ENCODE assay signal across 15 cellular contexts in the genomic region with DNA sequence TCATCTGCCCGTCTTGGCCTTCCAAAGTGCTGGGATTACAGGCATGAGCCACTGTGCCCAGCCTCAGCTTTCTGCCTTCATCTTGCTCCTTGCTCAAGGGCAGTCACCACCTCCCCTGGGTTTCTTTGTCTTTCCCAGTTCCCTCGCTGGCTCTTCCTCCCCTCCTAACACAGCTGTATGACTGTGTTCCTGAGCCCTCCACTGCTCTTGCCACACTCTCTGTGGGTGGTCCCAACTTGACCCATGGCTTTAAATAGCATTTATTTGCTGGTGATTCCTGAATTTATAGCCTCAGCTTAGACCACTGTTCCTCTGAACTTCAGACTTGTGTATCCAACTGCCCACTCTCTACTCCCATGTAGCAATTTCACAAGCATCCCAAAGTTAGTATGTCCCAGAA.
A peak's percentile ranks its signal among the peaks of the same experiment; 100 is the strongest.
DNase-seq lines count a peak whose midpoint lies in the region; ATAC-seq and TF ChIP-seq lines count a peak whose summit lies in the region.
"Had no signal": no experiment of that assay in that cellular context is flagged by ENCODE, and none has a peak within 500 bp of the region (broad histone marks: within the 10 kb centered on the region; RNA-seq: fewer than 3 reads in every experiment).

No MANE protein-coding gene starts in this region.

- no peaks in the 10 kb centered on the region for H3K4me1 ChIP-seq in HEK293 (ENCODE audit: control insufficient read depth, insufficient read depth, low read length)
- peaks cover 0 to 1% of the 10 kb centered on the region in 2 experiments for H3K4me1 ChIP-seq in trophoblast cell (ENCODE audit: control insufficient read depth in 1 of 2, insufficient read depth in 2 of 2, low read length in 2 of 2)

- no peak for ATAC-seq in HG03108 (IDR thresholded peaks at IDR 0.05; ENCODE audit: unreplicated experiment)
- no peak for ATAC-seq in WTC11
- ATAC-seq: HCT116, HepG2 had no signal

- no peak overlapping the region for H3K18ac ChIP-seq in trophoblast cell (ENCODE audit: low read length)

- no peak overlapping the region for H2BK12ac ChIP-seq in trophoblast cell (ENCODE audit: low read length)

- H3K27ac ChIP-seq in HEK293 (ENCODE audit: extremely low read depth, low read depth, low read length): no peak overlapping the region
- no peak overlapping the region for H3K27ac ChIP-seq in trophoblast cell (ENCODE audit: low read depth, low read length)
- H3K27ac ChIP-seq: BLaER1 treated with 17β-estradiol and CSF1 and Interleukin-3, amounts not matched to agents 10 nM and 100 nM had no signal

- in situ Hi-C loops in ACHN (cut with HindIII; ENCODE audit: low pct_ligation_motif_present, low pct_unique_long_range_greater_than_20kb, low sequenced_read_pairs): no loop called here

- H3K36me3 Mint-ChIP-seq in WTC11: peaks cover 15% of the 10 kb centered on the region
- H3K36me3 Mint-ChIP-seq: CD4-positive, CD25-positive, alpha-beta regulatory T cell had no signal

- H2AK5ac ChIP-seq in trophoblast cell (ENCODE audit: low read length): no peak overlapping the region

- WGBS in trophoblast cell (ENCODE audit: extremely low coverage, insufficient coverage, insufficient read length): no CpG with 5 or more reads among the region's 2 CpGs

- no peak overlapping the region for H4K8ac ChIP-seq in trophoblast cell (ENCODE audit: low read depth, low read length)

- H3K23ac ChIP-seq in trophoblast cell (ENCODE audit: low read length): no peak overlapping the region

- peak; percentile 42 for DNase-seq in fibroblast of villous mesenchyme (ENCODE audit: low read depth)
- DNase-seq in left kidney (ENCODE audit: low read depth, low spot score): peak; percentile 76
- no peak for DNase-seq in trophoblast cell
- no peak for DNase-seq in SIG-M5 treated with dmso at 0.1 percent for 504 hours (lab: John Stamatoyannopoulos, UW; ENCODE audit: unreplicated experiment)
- no peak for DNase-seq in ACHN
- DNase-seq in WTC11 (ENCODE audit: low spot score): no peak
- DNase-seq: 8988T; CD4-positive, CD25-positive, alpha-beta regulatory T cell; DMS53; GF-D8 had no signal

- POLR2A ChIA-PET in HEK293 (lab: Yijun Ruan, JAX): no interaction called here
- POLR2A ChIA-PET in WTC11 (lab: Charles Lee): no interaction called here

- no peaks in the 10 kb centered on the region for H3K79me2 ChIP-seq in trophoblast cell (ENCODE audit: control insufficient read depth, insufficient read depth, low read length, poor library complexity)

- H3K79me1 ChIP-seq in trophoblast cell (ENCODE audit: low read length): peaks cover under 1% of the 10 kb centered on the region

- H3K4me3 Mint-ChIP-seq in WTC11: no peak overlapping the region
- H3K4me3 Mint-ChIP-seq: CD4-positive, CD25-positive, alpha-beta regulatory T cell had no signal

- H3K4me3 ChIP-seq in HEK293 (ENCODE audit: low read depth, low read length) (no peak overlapping the region), fibroblast of villous mesenchyme (ENCODE audit: low read depth, low read length) (no peak overlapping the region), trophoblast cell (ENCODE audit: low read depth, low read length) (no peak overlapping the region)
- H3K4me3 ChIP-seq: BLaER1 treated with 17β-estradiol and CSF1 and Interleukin-3, amounts not matched to agents 10 nM and 100 nM had no signal

- no peak overlapping the region for H3K4me2 ChIP-seq in trophoblast cell (ENCODE audit: low read length)
- H3K4me2 ChIP-seq: BLaER1 treated with 17β-estradiol and CSF1 and Interleukin-3, amounts not matched to agents 10 nM and 100 nM had no signal

- no peak overlapping the region for H3K4ac ChIP-seq in trophoblast cell (ENCODE audit: low read depth, low read length)

- no peak overlapping the region for H3K14ac ChIP-seq in trophoblast cell (ENCODE audit: low read length)

- H2BK5ac ChIP-seq in trophoblast cell (ENCODE audit: low read depth, low read length, poor library complexity): no peak overlapping the region

- peaks cover 8% of the 10 kb centered on the region for H3K4me1 Mint-ChIP-seq in WTC11
- H3K4me1 Mint-ChIP-seq: CD4-positive, CD25-positive, alpha-beta regulatory T cell had no signal

- H2BK120ac ChIP-seq in trophoblast cell (ENCODE audit: insufficient read depth, low read length, poor library complexity): no peak overlapping the region

- CTCF ChIA-PET in HEK293 (lab: Yijun Ruan, JAX): no interaction called here
- CTCF ChIA-PET in WTC11 (lab: Charles Lee): interaction anchor here (0.5 kb wide), 1 partner anchor 866 kb away, joined by 6 read pairs; no protein-coding TSS in a partner anchor

- H3K36me3 ChIP-seq in HEK293 (ENCODE audit: control insufficient read depth in 2 of 2, insufficient read depth in 1 of 2, low read length in 2 of 2) (no peaks in the 10 kb centered on the region), trophoblast cell (ENCODE audit: control insufficient read depth in 1 of 2, insufficient read depth in 2 of 2, low read length in 2 of 2) (no peaks in the 10 kb centered on the region)

- H3K9ac ChIP-seq in trophoblast cell (ENCODE audit: low read length): no peak overlapping the region
- H3K9ac ChIP-seq: BLaER1 treated with 17β-estradiol and CSF1 and Interleukin-3, amounts not matched to agents 10 nM and 100 nM had no signal

- H3K27ac Mint-ChIP-seq in WTC11: no peak overlapping the region
- H3K27ac Mint-ChIP-seq: CD4-positive, CD25-positive, alpha-beta regulatory T cell had no signal

- peaks cover 5% of the 10 kb centered on the region for H3K27me3 Mint-ChIP-seq in WTC11 (ENCODE audit: low read depth)

- no peaks in the 10 kb centered on the region for H3K27me3 ChIP-seq in trophoblast cell (ENCODE audit: insufficient read depth, low read length)
- H3K27me3 ChIP-seq: BLaER1 treated with 17β-estradiol and CSF1 and Interleukin-3, amounts not matched to agents 10 nM and 100 nM had no signal

- no peak overlapping the region for H2AFZ ChIP-seq in trophoblast cell (ENCODE audit: insufficient read depth, low read length, poor library complexity)

- TF ChIP-seq CTCF in HEK293 (tag by site-specific recombination; IDR thresholded peaks at IDR 0.05): no peak
- no peak for TF ChIP-seq CTCF in fibroblast of villous mesenchyme (IDR thresholded peaks at IDR 0.05; ENCODE audit: insufficient read depth, low read depth, low read length)
- TF ChIP-seq CTCF in WTC11 (IDR thresholded peaks at IDR 0.05): no peak

- H4K12ac ChIP-seq in trophoblast cell (ENCODE audit: low read depth, low read length): no peak overlapping the region

- H4K91ac ChIP-seq in trophoblast cell (ENCODE audit: low read depth, low read length): peak overlapping the region; percentile 20

- peaks cover 29% of the 10 kb centered on the region for H3K9me3 Mint-ChIP-seq in WTC11

- H3K9me3 ChIP-seq in HEK293 (ENCODE audit: control insufficient read depth, insufficient read depth, low read depth, low read length) (no peaks in the 10 kb centered on the region), trophoblast cell (ENCODE audit: insufficient read depth, low read depth, low read length) (peaks cover 4% of the 10 kb centered on the region)

TF ChIP-seq in HEK293, 187 proteins besides CTCF, POLR2A, EP300 and RAD21 (continues in another document):
- TF ChIP-seq KLF16 (tag by site-specific recombination; IDR thresholded peaks at IDR 0.05) (no peak), EGR2 (tag by site-specific recombination; IDR thresholded peaks at IDR 0.05; ENCODE audit: low read depth) (0 out of 2 replicates have a peak, but pooled peaks have one; percentile 31), ZNF266 (tag by site-specific recombination; IDR thresholded peaks at IDR 0.05; ENCODE audit: low read depth) (no peak), ZNF174 (tag by site-specific recombination; IDR thresholded peaks at IDR 0.05) (no peak), ZNF623 (tag by site-specific recombination; IDR thresholded peaks at IDR 0.05) (no peak), ZFHX2 (tag by site-specific recombination; conservative IDR thresholded peaks at IDR 0.05) (0 out of 2 replicates have a peak, but pooled peaks have one; percentile 51), ZNF768 (tag by site-specific recombination; IDR thresholded peaks at IDR 0.05) (no peak)
- TF ChIP-seq, protein P1, sequence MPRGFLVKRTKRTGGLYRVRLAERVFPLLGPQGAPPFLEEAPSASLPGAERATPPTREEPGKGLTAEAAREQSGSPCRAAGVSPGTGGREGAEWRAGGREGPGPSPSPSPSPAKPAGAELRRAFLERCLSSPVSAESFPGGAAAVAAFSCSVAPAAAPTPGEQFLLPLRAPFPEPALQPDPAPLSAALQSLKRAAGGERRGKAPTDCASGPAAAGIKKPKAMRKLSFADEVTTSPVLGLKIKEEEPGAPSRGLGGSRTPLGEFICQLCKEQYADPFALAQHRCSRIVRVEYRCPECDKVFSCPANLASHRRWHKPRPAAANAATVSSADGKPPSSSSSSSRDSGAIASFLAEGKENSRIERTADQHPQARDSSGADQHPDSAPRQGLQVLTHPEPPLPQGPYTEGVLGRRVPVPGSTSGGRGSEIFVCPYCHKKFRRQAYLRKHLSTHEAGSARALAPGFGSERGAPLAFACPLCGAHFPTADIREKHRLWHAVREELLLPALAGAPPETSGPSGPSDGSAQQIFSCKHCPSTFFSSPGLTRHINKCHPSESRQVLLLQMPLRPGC (tag by site-specific recombination; IDR thresholded peaks at IDR 0.05): no peak

TF ChIP-seq in WTC11, 78 proteins besides CTCF, POLR2A, EP300 and RAD21 (continues in another document):
- TF ChIP-seq SMAD3 (CRISPR knock-in tag; IDR thresholded peaks at IDR 0.05; ENCODE audit: borderline replicate concordance) (no peak), SOX15 (CRISPR knock-in tag; IDR thresholded peaks at IDR 0.05) (no peak)

Comparison
In these comparisons a context has a peak if more than half of its experiments do, and no peak if none do; other contexts are left out.
1. DNase-seq: peak in fibroblast of villous mesenchyme (single experiment) and left kidney (single experiment); none in trophoblast cell (0 of 2), SIG-M5 treated with dmso at 0.1 percent for 504 hours (single experiment), ACHN (single experiment) and WTC11 (single experiment).